Comparison of ENCODE assay signal across 8 cellular contexts in the genomic region with DNA sequence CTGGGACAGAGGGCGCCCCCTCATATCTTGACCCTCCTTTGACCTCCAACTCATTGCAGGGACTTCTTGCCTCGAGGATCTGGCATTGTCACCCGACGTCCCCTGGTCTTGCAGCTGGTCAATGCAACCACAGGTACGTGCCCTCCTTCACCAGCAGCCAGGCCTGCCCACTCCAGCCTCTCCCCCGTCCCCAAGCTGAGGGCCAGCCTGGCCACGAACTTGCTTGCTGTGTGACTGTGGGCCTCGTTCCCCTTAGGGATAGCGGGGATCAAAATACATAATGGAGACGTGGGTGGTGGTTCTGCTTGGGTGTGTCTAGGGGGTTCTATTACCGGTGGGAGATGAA. TPM values are rescaled to one million over a fixed set of nuclear protein-coding genes. Genes with fewer than 3 reads are reported as not detected.
DNase-seq lines count a peak whose midpoint lies in the region; ATAC-seq and TF ChIP-seq lines count a peak whose summit lies in the region.

No MANE protein-coding gene starts in this region.

- H3K9me3 ChIP-seq in ascending aorta (no peaks in the 10 kb centered on the region), left lung (no peaks in the 10 kb centered on the region), stomach smooth muscle (ENCODE audit: control insufficient read depth in 2 of 2, low read length in 2 of 2) (no peaks in the 10 kb centered on the region)

- peak overlapping the region; percentile 71 for H3K4me3 Mint-ChIP-seq in activated CD4-positive, alpha-beta T cell treated with anti-CD3 and anti-CD28 coated beads for 36 hours

- TF ChIP-seq CTCF in ascending aorta (IDR thresholded peaks at IDR 0.05) (no peak), left lung (IDR thresholded peaks at IDR 0.05) (no peak)

- ATAC-seq in activated CD4-positive, alpha-beta T cell treated with anti-CD3 and anti-CD28 coated beads for 36 hours = no peak
- ATAC-seq in left lung = no peak

- H3K4me3 ChIP-seq in ascending aorta (peak overlapping the region; percentile 37 to 55), left lung (peak overlapping the region; percentile 25 to 33), stomach smooth muscle (ENCODE audit: low read length in 2 of 2) (peak overlapping the region; percentile 62 to 74)

- POLR2A ChIA-PET in activated CD4-positive, alpha-beta T cell treated with anti-CD3 and anti-CD28 coated beads for 36 hours (lab: Charles Lee) = no interaction called here

- CTCF ChIA-PET in activated CD4-positive, alpha-beta T cell treated with anti-CD3 and anti-CD28 coated beads for 36 hours (lab: Charles Lee) = interaction anchor here (0.8 to 1.7 kb wide), 5 partner anchors 11 to 101 kb away, joined by 3 to 6 read pairs (median 4); partner anchors contain the start of genes GOLGA2 and SWI5

- H3K27me3 Mint-ChIP-seq in activated CD4-positive, alpha-beta T cell treated with anti-CD3 and anti-CD28 coated beads for 36 hours = no peaks in the 10 kb centered on the region

- H3K4me1 Mint-ChIP-seq in activated CD4-positive, alpha-beta T cell treated with anti-CD3 and anti-CD28 coated beads for 36 hours = peaks cover 11% of the 10 kb centered on the region

- H3K36me3 ChIP-seq in ascending aorta = no peaks in the 10 kb centered on the region
- no peaks in the 10 kb centered on the region for H3K36me3 ChIP-seq in left lung
- no peaks in the 10 kb centered on the region for H3K36me3 ChIP-seq in stomach smooth muscle (ENCODE audit: control insufficient read depth in 2 of 2, insufficient read depth in 2 of 2, low read length in 2 of 2)

- H3K4me1 ChIP-seq in ascending aorta = peaks cover 0 to 2% of the 10 kb centered on the region in 2 donors
- peaks cover 6 to 18% of the 10 kb centered on the region in 2 donors for H3K4me1 ChIP-seq in left lung
- peaks cover 25% of the 10 kb centered on the region for H3K4me1 ChIP-seq in stomach smooth muscle (ENCODE audit: control insufficient read depth, insufficient read depth, low read length)

- peak overlapping the region; percentile 74 for H3K27ac Mint-ChIP-seq in activated CD4-positive, alpha-beta T cell treated with anti-CD3 and anti-CD28 coated beads for 36 hours

- intact Hi-C loops in activated CD4-positive, alpha-beta T cell treated with anti-CD3 and anti-CD28 coated beads for 36 hours (cut with DNase I, micrococcal nuclease) = loop anchor here (1.0 kb wide), 10 partner anchors 15 to 238 kb away; partner anchors contain the start of genes DNM1 (in 2 of the 2), BBLN (in 1 of the 2), COQ4 (in 1 of the 2) and GOLGA2 (in 1 of the 2)
- intact Hi-C loops in ascending aorta (cut with DNase I) (loop anchor here (2.0 kb wide), 1 partner anchor 59 kb away; the partner anchor contains the start of genes GOLGA2 and SWI5), left lung (cut with DNase I) (no loop called here)

- peak overlapping the region; percentile 11 to 47 for H3K9ac ChIP-seq in stomach smooth muscle (ENCODE audit: low read length in 2 of 2)

- H3K27ac ChIP-seq in ascending aorta (no peak overlapping the region), left lung (peak overlapping the region in 1 of 2 donors; percentile 15), stomach smooth muscle (ENCODE audit: low read length) (no peak overlapping the region)

- H3K36me3 Mint-ChIP-seq in activated CD4-positive, alpha-beta T cell treated with anti-CD3 and anti-CD28 coated beads for 36 hours (ENCODE audit: low read depth) = no peaks in the 10 kb centered on the region

- no peak for DNase-seq in activated CD4-positive, alpha-beta T cell treated with anti-CD3 and anti-CD28 coated beads for 36 hours
- no peak for DNase-seq in activated CD4-positive, alpha-beta T cell treated with anti-CD3 and anti-CD28 coated beads for 4 hours
- no peak for DNase-seq in ascending aorta (ENCODE audit: low spot score in 2 of 2)
- DNase-seq in left lung = no peak
- DNase-seq in Kasumi-1 (lab: John Stamatoyannopoulos, UW) = no peak
- DNase-seq in cerebellar nuclear complex (lab: John Stamatoyannopoulos, UW) = no peak
- no peak for DNase-seq in putamen (ENCODE audit: low spot score)

- no peaks in the 10 kb centered on the region for H3K27me3 ChIP-seq in ascending aorta
- H3K27me3 ChIP-seq in left lung = no peaks in the 10 kb centered on the region
- H3K27me3 ChIP-seq in stomach smooth muscle (ENCODE audit: control insufficient read depth in 1 of 2, insufficient read depth in 2 of 2, low read length in 2 of 2) = no peaks in the 10 kb centered on the region

- no peaks in the 10 kb centered on the region for H3K9me3 Mint-ChIP-seq in activated CD4-positive, alpha-beta T cell treated with anti-CD3 and anti-CD28 coated beads for 36 hours (ENCODE audit: low read depth)

RNA-seq across cellular contexts. Expression of gene DNM1, which starts 15.0 kb away (rescaled TPM):
- total RNA-seq in activated CD4-positive, alpha-beta T cell treated with anti-CD3 and anti-CD28 coated beads for 36 hours = under 1 TPM; 0.50 to 0.72 TPM
- 31.9 TPM for total RNA-seq in ascending aorta
- 10 to 100 TPM in 1 of 2 donors, 1 to 10 TPM in 1; 9.0 to 17.2 TPM for total RNA-seq in left lung

RNA-seq across cellular contexts. Expression of gene CIZ1, which starts 26.8 kb away (rescaled TPM):
- 100 to 1,000 TPM in 1 of 2 experiments, 10 to 100 TPM in 1; 79.5 to 110 TPM for total RNA-seq in activated CD4-positive, alpha-beta T cell treated with anti-CD3 and anti-CD28 coated beads for 36 hours
- total RNA-seq in ascending aorta (85.8 TPM), left lung (100 to 1,000 TPM; 102 to 115 TPM)

RNA-seq across cellular contexts. Expression of gene GOLGA2, which starts 57.7 kb away (rescaled TPM):
- 10 to 100 TPM; 28.4 to 29.4 TPM for total RNA-seq in activated CD4-positive, alpha-beta T cell treated with anti-CD3 and anti-CD28 coated beads for 36 hours
- total RNA-seq in ascending aorta = 74.9 TPM
- total RNA-seq in left lung = 100 to 1,000 TPM; 108 to 126 TPM

RNA-seq across cellular contexts. Expression of gene SWI5, which starts 57.9 kb away (rescaled TPM):
- total RNA-seq in activated CD4-positive, alpha-beta T cell treated with anti-CD3 and anti-CD28 coated beads for 36 hours = 10 to 100 TPM; 13.1 to 14.1 TPM
- total RNA-seq in ascending aorta = 1.8 TPM
- total RNA-seq in left lung = 10 to 100 TPM; 16.2 to 25.6 TPM

RNA-seq across cellular contexts. Expression of gene BBLN, which starts 58.1 kb away (rescaled TPM):
- total RNA-seq in activated CD4-positive, alpha-beta T cell treated with anti-CD3 and anti-CD28 coated beads for 36 hours = 10 to 100 TPM; 64.4 to 68.5 TPM
- total RNA-seq in ascending aorta (389 TPM), left lung (10 to 100 TPM; 38.4 to 66.0 TPM)

Comparison
In these comparisons a context has a peak if more than half of its experiments do, and no peak if none do; other contexts are left out.
1. RNA of gene DNM1, which starts 15.0 kb away (total RNA-seq): 31.9 TPM in ascending aorta (single experiment) and 9.0 to 17.2 TPM in left lung; 0.50 to 0.72 TPM in activated CD4-positive, alpha-beta T cell treated with anti-CD3 and anti-CD28 coated beads for 36 hours; every median in the first group is over 4 times any median in the second.
2. intact Hi-C loops: an anchor here in activated CD4-positive, alpha-beta T cell treated with anti-CD3 and anti-CD28 coated beads for 36 hours (1.0 kb wide) and ascending aorta (2.0 kb wide); none called in left lung.
3. Peak in every context shown above with its lines, with median percentiles within 50 percentile points of each other: H3K4me3 ChIP-seq.